In the genomic region with DNA sequence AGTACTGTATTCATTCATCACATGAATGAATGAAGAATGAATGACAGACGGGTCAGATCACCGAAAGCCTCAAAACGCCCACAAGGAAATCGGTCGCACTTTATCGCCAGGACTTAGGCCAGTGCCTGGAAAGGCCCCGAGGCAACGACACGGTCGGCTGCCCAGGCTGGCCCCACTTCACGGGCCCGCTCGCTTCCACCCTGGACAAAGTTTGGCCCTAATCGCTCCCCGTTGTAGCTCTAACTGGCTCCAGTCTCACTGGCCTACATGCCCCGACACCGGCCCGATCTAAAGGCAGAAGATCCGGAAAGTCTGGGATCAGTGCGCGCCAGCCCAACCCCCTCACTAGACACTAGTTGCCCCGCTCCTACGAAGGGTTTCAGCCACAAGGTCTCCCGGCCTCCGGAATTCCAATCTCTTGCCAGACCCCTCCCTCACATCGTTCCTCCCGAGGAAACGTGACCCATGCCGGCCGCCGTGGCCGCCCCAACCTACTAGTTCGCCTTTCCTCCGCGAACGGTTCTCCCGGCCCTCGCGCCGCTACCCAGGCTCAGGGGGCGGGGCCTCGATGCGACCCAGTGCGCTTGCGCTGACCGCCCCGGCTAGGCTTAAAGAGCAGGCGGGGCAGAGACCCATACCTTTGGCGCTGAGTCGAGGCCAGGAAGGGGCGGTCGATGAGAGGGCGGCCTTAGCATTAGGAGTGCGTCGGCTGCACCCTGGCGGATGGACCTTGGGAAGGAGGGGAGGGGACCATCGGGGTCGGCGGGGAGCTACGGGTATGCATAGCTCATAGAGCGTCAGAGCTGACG, we compare ENCODE assay signal across 1 cellular context.
TF ChIP-seq lines count a peak whose summit lies in the region.

A gene (minus strand): TSS at position 575 of the 809 bp plus-strand sequence. CDS start 3,954 bp downstream, outside the sequence.
A gene (plus strand): TSS at position 637 of the 809 bp plus-strand sequence. CDS start 22,138 bp downstream, outside the sequence.

TF ChIP-seq in HepG2, 621 proteins besides CTCF, POLR2A, EP300 and RAD21 (continues in another document):
- TF ChIP-seq, protein P1, sequence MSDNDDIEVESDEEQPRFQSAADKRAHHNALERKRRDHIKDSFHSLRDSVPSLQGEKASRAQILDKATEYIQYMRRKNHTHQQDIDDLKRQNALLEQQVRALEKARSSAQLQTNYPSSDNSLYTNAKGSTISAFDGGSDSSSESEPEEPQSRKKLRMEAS (IDR thresholded peaks at IDR 0.05): peak; percentile 79
- TF ChIP-seq ZNF879 (CRISPR knock-in tag; IDR thresholded peaks at IDR 0.05) (peak; percentile 80; the same call in 1 of the 2 replicates), ZNF124 (CRISPR knock-in tag; IDR thresholded peaks at IDR 0.05) (peak; percentile 81; the same call in 1 of the 2 replicates), ELF1 (CRISPR knock-in tag; IDR thresholded peaks at IDR 0.05) (peak; percentile 78; the same call in 1 of the 2 replicates), SMAD1 (CRISPR knock-in tag; IDR thresholded peaks at IDR 0.05; ENCODE audit: borderline replicate concordance, low read depth) (peak; percentile 97), ZNF703 (CRISPR knock-in tag; IDR thresholded peaks at IDR 0.05; ENCODE audit: borderline replicate concordance) (peak; percentile 82; the same call in 1 of the 2 replicates), NFYB (CRISPR knock-in tag; IDR thresholded peaks at IDR 0.05) (no peak; the same call in 1 of the 2 replicates), TRIM24 (CRISPR knock-in tag; IDR thresholded peaks at IDR 0.05) (no peak), ZNF329 (CRISPR knock-in tag; IDR thresholded peaks at IDR 0.05; ENCODE audit: low read depth) (no peak; the same call in 1 of the 2 replicates), CREM (IDR thresholded peaks at IDR 0.05) (0 out of 2 replicates have a peak, but pooled peaks have one; percentile 69), CREM (CRISPR knock-in tag; IDR thresholded peaks at IDR 0.05) (no peak), NKX3-1 (CRISPR knock-in tag; IDR thresholded peaks at IDR 0.05) (peak; percentile 66), EEA1 (CRISPR knock-in tag; IDR thresholded peaks at IDR 0.05; ENCODE audit: borderline replicate concordance) (peak; percentile 68; the same call in 1 of the 2 replicates), ZNF382 (CRISPR knock-in tag; IDR thresholded peaks at IDR 0.05; ENCODE audit: borderline replicate concordance) (no peak), FOSL2 (CRISPR knock-in tag; IDR thresholded peaks at IDR 0.05) (peak; percentile 72; the same call in 1 of the 2 replicates), MYC (CRISPR knock-in tag; IDR thresholded peaks at IDR 0.05; ENCODE audit: borderline replicate concordance) (peak; percentile 91), ZNF460 (CRISPR knock-in tag; IDR thresholded peaks at IDR 0.05; ENCODE audit: borderline replicate concordance) (no peak; the same call in 1 of the 2 replicates), ZNF17 (CRISPR knock-in tag; IDR thresholded peaks at IDR 0.05) (no peak), ZNF33B (CRISPR knock-in tag; IDR thresholded peaks at IDR 0.05) (peak; percentile 98), HNRNPK (IDR thresholded peaks at IDR 0.05; ENCODE audit: low read depth, low read length, poor library complexity, severe bottlenecking) (peak; percentile 88), MTF2 (CRISPR knock-in tag; IDR thresholded peaks at IDR 0.05; ENCODE audit: borderline replicate concordance) (peak; percentile 85; the same call in 1 of the 2 replicates), ZKSCAN8 (CRISPR knock-in tag; IDR thresholded peaks at IDR 0.05; ENCODE audit: borderline replicate concordance) (no peak; the same call in 1 of the 2 replicates), FOXJ3 (CRISPR knock-in tag; IDR thresholded peaks at IDR 0.05; ENCODE audit: borderline replicate concordance) (peak; percentile 77; the same call in 1 of the 2 replicates), FLYWCH1 (CRISPR knock-in tag; IDR thresholded peaks at IDR 0.05) (0 out of 2 replicates have a peak, but pooled peaks have one; percentile 3), ZNF3 (CRISPR knock-in tag; IDR thresholded peaks at IDR 0.05) (peak; percentile 96), ZNF790 (CRISPR knock-in tag; IDR thresholded peaks at IDR 0.05; ENCODE audit: borderline replicate concordance) (peak; percentile 87; the same call in 1 of the 2 replicates), KLF13 (CRISPR knock-in tag; IDR thresholded peaks at IDR 0.05) (no peak), ZNF564 (CRISPR knock-in tag; IDR thresholded peaks at IDR 0.05) (peak; percentile 98), ZNF615 (CRISPR knock-in tag; IDR thresholded peaks at IDR 0.05; ENCODE audit: borderline replicate concordance) (peak; percentile 56; the same call in 1 of the 2 replicates), SOX13 (IDR thresholded peaks at IDR 0.05) (peak; percentile 52; the same call in 1 of the 2 replicates), SOX13 (CRISPR knock-in tag; conservative IDR thresholded peaks at IDR 0.05 in 1 of 2, IDR thresholded peaks at IDR 0.05 in 1 of 2) (peak in 1 of 2 experiments; percentile 60; a peak in 3 of 4 replicates), ZBTB42 (CRISPR knock-in tag; IDR thresholded peaks at IDR 0.05) (0 out of 2 replicates have a peak, but pooled peaks have one; percentile 84), BRCA1 (CRISPR knock-in tag; IDR thresholded peaks at IDR 0.05) (peak; percentile 68; the same call in 1 of the 2 replicates), KLF6 (CRISPR knock-in tag; IDR thresholded peaks at IDR 0.05) (peak; percentile 98), NBN (conservative IDR thresholded peaks at IDR 0.05) (no peak), ZNF780A (CRISPR knock-in tag; IDR thresholded peaks at IDR 0.05) (peak; percentile 91; the same call in 1 of the 2 replicates), ZMYM3 (CRISPR knock-in tag; IDR thresholded peaks at IDR 0.05) (peak; percentile 84)
- TF ChIP-seq, protein P2, sequence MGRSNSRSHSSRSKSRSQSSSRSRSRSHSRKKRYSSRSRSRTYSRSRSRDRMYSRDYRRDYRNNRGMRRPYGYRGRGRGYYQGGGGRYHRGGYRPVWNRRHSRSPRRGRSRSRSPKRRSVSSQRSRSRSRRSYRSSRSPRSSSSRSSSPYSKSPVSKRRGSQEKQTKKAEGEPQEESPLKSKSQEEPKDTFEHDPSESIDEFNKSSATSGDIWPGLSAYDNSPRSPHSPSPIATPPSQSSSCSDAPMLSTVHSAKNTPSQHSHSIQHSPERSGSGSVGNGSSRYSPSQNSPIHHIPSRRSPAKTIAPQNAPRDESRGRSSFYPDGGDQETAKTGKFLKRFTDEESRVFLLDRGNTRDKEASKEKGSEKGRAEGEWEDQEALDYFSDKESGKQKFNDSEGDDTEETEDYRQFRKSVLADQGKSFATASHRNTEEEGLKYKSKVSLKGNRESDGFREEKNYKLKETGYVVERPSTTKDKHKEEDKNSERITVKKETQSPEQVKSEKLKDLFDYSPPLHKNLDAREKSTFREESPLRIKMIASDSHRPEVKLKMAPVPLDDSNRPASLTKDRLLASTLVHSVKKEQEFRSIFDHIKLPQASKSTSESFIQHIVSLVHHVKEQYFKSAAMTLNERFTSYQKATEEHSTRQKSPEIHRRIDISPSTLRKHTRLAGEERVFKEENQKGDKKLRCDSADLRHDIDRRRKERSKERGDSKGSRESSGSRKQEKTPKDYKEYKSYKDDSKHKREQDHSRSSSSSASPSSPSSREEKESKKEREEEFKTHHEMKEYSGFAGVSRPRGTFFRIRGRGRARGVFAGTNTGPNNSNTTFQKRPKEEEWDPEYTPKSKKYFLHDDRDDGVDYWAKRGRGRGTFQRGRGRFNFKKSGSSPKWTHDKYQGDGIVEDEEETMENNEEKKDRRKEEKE (IDR thresholded peaks at IDR 0.05): no peak
- TF ChIP-seq, protein P3, sequence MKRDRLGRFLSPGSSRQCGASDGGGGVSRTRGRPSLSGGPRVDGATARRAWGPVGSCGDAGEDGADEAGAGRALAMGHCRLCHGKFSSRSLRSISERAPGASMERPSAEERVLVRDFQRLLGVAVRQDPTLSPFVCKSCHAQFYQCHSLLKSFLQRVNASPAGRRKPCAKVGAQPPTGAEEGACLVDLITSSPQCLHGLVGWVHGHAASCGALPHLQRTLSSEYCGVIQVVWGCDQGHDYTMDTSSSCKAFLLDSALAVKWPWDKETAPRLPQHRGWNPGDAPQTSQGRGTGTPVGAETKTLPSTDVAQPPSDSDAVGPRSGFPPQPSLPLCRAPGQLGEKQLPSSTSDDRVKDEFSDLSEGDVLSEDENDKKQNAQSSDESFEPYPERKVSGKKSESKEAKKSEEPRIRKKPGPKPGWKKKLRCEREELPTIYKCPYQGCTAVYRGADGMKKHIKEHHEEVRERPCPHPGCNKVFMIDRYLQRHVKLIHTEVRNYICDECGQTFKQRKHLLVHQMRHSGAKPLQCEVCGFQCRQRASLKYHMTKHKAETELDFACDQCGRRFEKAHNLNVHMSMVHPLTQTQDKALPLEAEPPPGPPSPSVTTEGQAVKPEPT (CRISPR knock-in tag; IDR thresholded peaks at IDR 0.05; ENCODE audit: low read depth): peak; percentile 97
- TF ChIP-seq, protein P4, sequence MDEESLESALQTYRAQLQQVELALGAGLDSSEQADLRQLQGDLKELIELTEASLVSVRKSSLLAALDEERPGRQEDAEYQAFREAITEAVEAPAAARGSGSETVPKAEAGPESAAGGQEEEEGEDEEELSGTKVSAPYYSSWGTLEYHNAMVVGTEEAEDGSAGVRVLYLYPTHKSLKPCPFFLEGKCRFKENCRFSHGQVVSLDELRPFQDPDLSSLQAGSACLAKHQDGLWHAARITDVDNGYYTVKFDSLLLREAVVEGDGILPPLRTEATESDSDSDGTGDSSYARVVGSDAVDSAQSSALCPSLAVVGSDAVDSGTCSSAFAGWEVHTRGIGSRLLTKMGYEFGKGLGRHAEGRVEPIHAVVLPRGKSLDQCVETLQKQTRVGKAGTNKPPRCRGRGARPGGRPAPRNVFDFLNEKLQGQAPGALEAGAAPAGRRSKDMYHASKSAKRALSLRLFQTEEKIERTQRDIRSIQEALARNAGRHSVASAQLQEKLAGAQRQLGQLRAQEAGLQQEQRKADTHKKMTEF (CRISPR knock-in tag; IDR thresholded peaks at IDR 0.05): peak; percentile 99
- TF ChIP-seq, protein P5, sequence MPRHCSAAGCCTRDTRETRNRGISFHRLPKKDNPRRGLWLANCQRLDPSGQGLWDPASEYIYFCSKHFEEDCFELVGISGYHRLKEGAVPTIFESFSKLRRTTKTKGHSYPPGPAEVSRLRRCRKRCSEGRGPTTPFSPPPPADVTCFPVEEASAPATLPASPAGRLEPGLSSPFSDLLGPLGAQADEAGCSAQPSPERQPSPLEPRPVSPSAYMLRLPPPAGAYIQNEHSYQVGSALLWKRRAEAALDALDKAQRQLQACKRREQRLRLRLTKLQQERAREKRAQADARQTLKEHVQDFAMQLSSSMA (CRISPR knock-in tag; IDR thresholded peaks at IDR 0.05): peak; percentile 91; the same call in 1 of the 2 replicates
- TF ChIP-seq, protein P6, sequence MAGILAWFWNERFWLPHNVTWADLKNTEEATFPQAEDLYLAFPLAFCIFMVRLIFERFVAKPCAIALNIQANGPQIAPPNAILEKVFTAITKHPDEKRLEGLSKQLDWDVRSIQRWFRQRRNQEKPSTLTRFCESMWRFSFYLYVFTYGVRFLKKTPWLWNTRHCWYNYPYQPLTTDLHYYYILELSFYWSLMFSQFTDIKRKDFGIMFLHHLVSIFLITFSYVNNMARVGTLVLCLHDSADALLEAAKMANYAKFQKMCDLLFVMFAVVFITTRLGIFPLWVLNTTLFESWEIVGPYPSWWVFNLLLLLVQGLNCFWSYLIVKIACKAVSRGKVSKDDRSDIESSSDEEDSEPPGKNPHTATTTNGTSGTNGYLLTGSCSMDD (CRISPR knock-in tag; IDR thresholded peaks at IDR 0.05): no peak
- TF ChIP-seq, protein P7, sequence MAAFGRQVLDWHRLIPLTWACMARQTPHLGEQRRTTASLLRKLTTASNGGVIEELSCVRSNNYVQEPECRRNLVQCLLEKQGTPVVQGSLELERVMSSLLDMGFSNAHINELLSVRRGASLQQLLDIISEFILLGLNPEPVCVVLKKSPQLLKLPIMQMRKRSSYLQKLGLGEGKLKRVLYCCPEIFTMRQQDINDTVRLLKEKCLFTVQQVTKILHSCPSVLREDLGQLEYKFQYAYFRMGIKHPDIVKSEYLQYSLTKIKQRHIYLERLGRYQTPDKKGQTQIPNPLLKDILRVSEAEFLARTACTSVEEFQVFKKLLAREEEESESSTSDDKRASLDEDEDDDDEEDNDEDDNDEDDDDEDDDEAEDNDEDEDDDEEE (CRISPR knock-in tag; IDR thresholded peaks at IDR 0.05): peak; percentile 68; the same call in 1 of the 2 replicates
- TF ChIP-seq, protein P8, sequence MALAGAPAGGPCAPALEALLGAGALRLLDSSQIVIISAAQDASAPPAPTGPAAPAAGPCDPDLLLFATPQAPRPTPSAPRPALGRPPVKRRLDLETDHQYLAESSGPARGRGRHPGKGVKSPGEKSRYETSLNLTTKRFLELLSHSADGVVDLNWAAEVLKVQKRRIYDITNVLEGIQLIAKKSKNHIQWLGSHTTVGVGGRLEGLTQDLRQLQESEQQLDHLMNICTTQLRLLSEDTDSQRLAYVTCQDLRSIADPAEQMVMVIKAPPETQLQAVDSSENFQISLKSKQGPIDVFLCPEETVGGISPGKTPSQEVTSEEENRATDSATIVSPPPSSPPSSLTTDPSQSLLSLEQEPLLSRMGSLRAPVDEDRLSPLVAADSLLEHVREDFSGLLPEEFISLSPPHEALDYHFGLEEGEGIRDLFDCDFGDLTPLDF (CRISPR knock-in tag; IDR thresholded peaks at IDR 0.05): peak; percentile 67; the same call in 1 of the 2 replicates
- TF ChIP-seq, protein P9, sequence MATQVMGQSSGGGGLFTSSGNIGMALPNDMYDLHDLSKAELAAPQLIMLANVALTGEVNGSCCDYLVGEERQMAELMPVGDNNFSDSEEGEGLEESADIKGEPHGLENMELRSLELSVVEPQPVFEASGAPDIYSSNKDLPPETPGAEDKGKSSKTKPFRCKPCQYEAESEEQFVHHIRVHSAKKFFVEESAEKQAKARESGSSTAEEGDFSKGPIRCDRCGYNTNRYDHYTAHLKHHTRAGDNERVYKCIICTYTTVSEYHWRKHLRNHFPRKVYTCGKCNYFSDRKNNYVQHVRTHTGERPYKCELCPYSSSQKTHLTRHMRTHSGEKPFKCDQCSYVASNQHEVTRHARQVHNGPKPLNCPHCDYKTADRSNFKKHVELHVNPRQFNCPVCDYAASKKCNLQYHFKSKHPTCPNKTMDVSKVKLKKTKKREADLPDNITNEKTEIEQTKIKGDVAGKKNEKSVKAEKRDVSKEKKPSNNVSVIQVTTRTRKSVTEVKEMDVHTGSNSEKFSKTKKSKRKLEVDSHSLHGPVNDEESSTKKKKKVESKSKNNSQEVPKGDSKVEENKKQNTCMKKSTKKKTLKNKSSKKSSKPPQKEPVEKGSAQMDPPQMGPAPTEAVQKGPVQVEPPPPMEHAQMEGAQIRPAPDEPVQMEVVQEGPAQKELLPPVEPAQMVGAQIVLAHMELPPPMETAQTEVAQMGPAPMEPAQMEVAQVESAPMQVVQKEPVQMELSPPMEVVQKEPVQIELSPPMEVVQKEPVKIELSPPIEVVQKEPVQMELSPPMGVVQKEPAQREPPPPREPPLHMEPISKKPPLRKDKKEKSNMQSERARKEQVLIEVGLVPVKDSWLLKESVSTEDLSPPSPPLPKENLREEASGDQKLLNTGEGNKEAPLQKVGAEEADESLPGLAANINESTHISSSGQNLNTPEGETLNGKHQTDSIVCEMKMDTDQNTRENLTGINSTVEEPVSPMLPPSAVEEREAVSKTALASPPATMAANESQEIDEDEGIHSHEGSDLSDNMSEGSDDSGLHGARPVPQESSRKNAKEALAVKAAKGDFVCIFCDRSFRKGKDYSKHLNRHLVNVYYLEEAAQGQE (IDR thresholded peaks at IDR 0.05; ENCODE audit: borderline replicate concordance in 1 of 2, low read depth in 1 of 2, low read length in 2 of 2): peak in 1 of 2 experiments; percentile 82; a peak in 1 of 4 replicates
